ENCODE assay signal across 22 cellular contexts in the genomic region with DNA sequence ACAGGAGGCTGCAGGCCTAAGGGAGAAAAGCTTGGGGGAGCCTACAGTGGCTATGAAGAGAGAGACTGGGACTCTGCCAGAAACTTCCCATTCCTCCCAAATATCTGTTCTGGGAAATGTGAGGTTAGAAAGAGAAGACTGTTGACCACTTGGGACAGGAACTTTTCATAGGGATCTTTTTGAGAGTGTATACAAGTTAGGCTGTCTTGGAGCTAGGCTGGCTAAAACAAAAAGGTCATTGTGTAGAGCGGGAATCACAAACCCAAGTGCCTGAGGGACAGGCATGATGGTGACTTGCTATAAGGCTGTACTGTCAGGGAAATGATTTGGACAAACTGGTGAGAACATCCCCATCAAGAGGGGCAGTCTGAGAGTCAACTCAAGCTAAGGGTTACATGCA.
A peak's percentile ranks its signal among the peaks of the same experiment; 100 is the strongest.
DNase-seq lines count a peak whose midpoint lies in the region; ATAC-seq, FAIRE-seq and TF ChIP-seq lines count a peak whose summit lies in the region.
"Had no signal": no experiment of that assay in that cellular context is flagged by ENCODE, and none has a peak within 500 bp of the region (broad histone marks: within the 10 kb centered on the region; RNA-seq: fewer than 3 reads in every experiment).

No MANE protein-coding gene starts in this region.

- CTCF ChIA-PET in activated CD8-positive, alpha-beta T cell treated with anti-CD3 and anti-CD28 coated beads for 36 hours (lab: Charles Lee): no interaction called here

- DNase-seq in COLO829 (ENCODE audit: low spot score): peak; percentile 75
- DNase-seq in epidermal melanocyte (ENCODE audit: insufficient read length, low spot score): peak; percentile 57
- DNase-seq in mesendoderm: no peak
- DNase-seq in left colon: no peak
- no peak for DNase-seq in GM19239 (ENCODE audit: insufficient read length, low spot score)
- no peak for DNase-seq in activated CD8-positive, alpha-beta T cell treated with anti-CD3 and anti-CD28 coated beads for 36 hours
- no peak for DNase-seq in effector CD8-positive, alpha-beta T cell (lab: John Stamatoyannopoulos, UW)
- DNase-seq: 8988T; CD8-positive, alpha-beta T cell; COR-L47; DMS 273 treated with DMSO at 0.1 percent for 48 hours; DMS53; DND-41; EL; GOT3; H7 had no signal

- no peak overlapping the region for H3K23ac ChIP-seq in mesendoderm (ENCODE audit: low read length)

- no peaks in the 10 kb centered on the region for H3K79me2 ChIP-seq in mesendoderm (ENCODE audit: control insufficient read depth, insufficient read depth, low read length)

- H3K79me1 ChIP-seq in mesendoderm (ENCODE audit: low read length): no peaks in the 10 kb centered on the region

- no peaks in the 10 kb centered on the region for H3K27me3 ChIP-seq in mesendoderm (ENCODE audit: insufficient read depth, low read length, poor library complexity)
- H3K27me3 ChIP-seq: BLaER1 treated with 17β-estradiol and CSF1 and Interleukin-3, amounts not matched to agents 10 nM and 100 nM had no signal

- no peak for FAIRE-seq in GM19239 (lab: Jason Lieb, UNC)
- FAIRE-seq: GM12878, HepG2 had no signal

- no peak overlapping the region for H2BK120ac ChIP-seq in mesendoderm (ENCODE audit: low read depth, low read length)

- no peak for TF ChIP-seq CTCF in activated CD8-positive, alpha-beta T cell treated with anti-CD3 and anti-CD28 coated beads for 36 hours (IDR thresholded peaks at IDR 0.05)

- no peaks in the 10 kb centered on the region for H3K27me3 Mint-ChIP-seq in activated CD8-positive, alpha-beta T cell treated with anti-CD3 and anti-CD28 coated beads for 36 hours
- H3K27me3 Mint-ChIP-seq: B cell, IgD-negative memory B cell had no signal

- peak overlapping the region; percentile 57 for H2AK5ac ChIP-seq in mesendoderm (ENCODE audit: low read length)

- POLR2A ChIA-PET in activated CD8-positive, alpha-beta T cell treated with anti-CD3 and anti-CD28 coated beads for 36 hours (lab: Charles Lee): no interaction called here

- no CpG with 5 or more reads among the region's 1 CpG for WGBS in mesendoderm (ENCODE audit: extremely low coverage, insufficient coverage, low lambda C conversion rate)

- no peaks in the 10 kb centered on the region for H3K9me3 Mint-ChIP-seq in activated CD8-positive, alpha-beta T cell treated with anti-CD3 and anti-CD28 coated beads for 36 hours
- H3K9me3 Mint-ChIP-seq: CD8-positive, alpha-beta T cell; IgD-negative memory B cell had no signal

- H3K36me3 ChIP-seq in mesendoderm (ENCODE audit: control insufficient read depth, insufficient read depth, low read length): no peaks in the 10 kb centered on the region
- H3K36me3 ChIP-seq: BLaER1 treated with 17β-estradiol and CSF1 and Interleukin-3, amounts not matched to agents 10 nM and 100 nM had no signal

- peak overlapping the region; percentile 55 for H3K4ac ChIP-seq in mesendoderm (ENCODE audit: low read depth, low read length)

- peaks cover 3% of the 10 kb centered on the region for H3K4me1 Mint-ChIP-seq in activated CD8-positive, alpha-beta T cell treated with anti-CD3 and anti-CD28 coated beads for 36 hours (ENCODE audit: low read depth)
- H3K4me1 Mint-ChIP-seq: B cell, IgD-negative memory B cell had no signal

- H3K18ac ChIP-seq in mesendoderm (ENCODE audit: low read length): peak overlapping the region; percentile 78

- no peak overlapping the region for H3K27ac ChIP-seq in mesendoderm (ENCODE audit: low read depth, low read length)
- H3K27ac ChIP-seq: BLaER1 treated with 17β-estradiol and CSF1 and Interleukin-3, amounts not matched to agents 10 nM and 100 nM had no signal

- no peak overlapping the region for H3K4me3 Mint-ChIP-seq in activated CD8-positive, alpha-beta T cell treated with anti-CD3 and anti-CD28 coated beads for 36 hours
- H3K4me3 Mint-ChIP-seq: B cell; CD8-positive, alpha-beta T cell; IgD-negative memory B cell had no signal

- H3K56ac ChIP-seq in mesendoderm (ENCODE audit: low read length): no peak overlapping the region

- intact Hi-C loops in left colon (cut with DNase I, micrococcal nuclease): no loop called here
- intact Hi-C loops in activated CD8-positive, alpha-beta T cell treated with anti-CD3 and anti-CD28 coated beads for 36 hours (cut with micrococcal nuclease): no loop called here

- no peak overlapping the region for H3K27ac Mint-ChIP-seq in activated CD8-positive, alpha-beta T cell treated with anti-CD3 and anti-CD28 coated beads for 36 hours
- H3K27ac Mint-ChIP-seq: B cell; CD8-positive, alpha-beta T cell; IgD-negative memory B cell had no signal

- H3K4me1 ChIP-seq in mesendoderm (ENCODE audit: control insufficient read depth, low read depth, low read length): peaks cover 16% of the 10 kb centered on the region

- no peak overlapping the region for H4K5ac ChIP-seq in mesendoderm (ENCODE audit: low read length)

- H4K8ac ChIP-seq in mesendoderm (ENCODE audit: low read depth, low read length): no peak overlapping the region

- no peak overlapping the region for H3K9ac ChIP-seq in mesendoderm (ENCODE audit: low read length)
- H3K9ac ChIP-seq: BLaER1 treated with 17β-estradiol and CSF1 and Interleukin-3, amounts not matched to agents 10 nM and 100 nM had no signal

- H3K4me3 ChIP-seq in mesendoderm (ENCODE audit: low read length): no peak overlapping the region
- H3K4me3 ChIP-seq: BLaER1 treated with 17β-estradiol and CSF1 and Interleukin-3, amounts not matched to agents 10 nM and 100 nM; GM12878 had no signal

- H2BK5ac ChIP-seq in mesendoderm (ENCODE audit: low read length): peak overlapping the region; percentile 27

- no peak for ATAC-seq in left colon
- no peak for ATAC-seq in activated CD8-positive, alpha-beta T cell treated with anti-CD3 and anti-CD28 coated beads for 36 hours
- ATAC-seq: CD8-positive, alpha-beta T cell; GM12878; HCT116; HepG2 had no signal

- no peak overlapping the region for H2BK15ac ChIP-seq in mesendoderm (replicated peaks; ENCODE audit: low read depth)

- no peaks in the 10 kb centered on the region for H3K36me3 Mint-ChIP-seq in activated CD8-positive, alpha-beta T cell treated with anti-CD3 and anti-CD28 coated beads for 36 hours (ENCODE audit: low read depth)
- H3K36me3 Mint-ChIP-seq: CD8-positive, alpha-beta T cell; IgD-negative memory B cell had no signal

- no peak overlapping the region for H3K4me2 ChIP-seq in mesendoderm (ENCODE audit: low read length)
- H3K4me2 ChIP-seq: BLaER1 treated with 17β-estradiol and CSF1 and Interleukin-3, amounts not matched to agents 10 nM and 100 nM had no signal

Comparison
In these comparisons a context has a peak if more than half of its experiments do, and no peak if none do; other contexts are left out.
1. DNase-seq: peak in COLO829 (single experiment) and epidermal melanocyte (single experiment); none in mesendoderm (single experiment), left colon (0 of 2), GM19239 (single experiment), activated CD8-positive, alpha-beta T cell treated with anti-CD3 and anti-CD28 coated beads for 36 hours (single experiment) and effector CD8-positive, alpha-beta T cell (single experiment).